In genomic region chr12:93751864-93752610, GRCh38 we compare ENCODE assay signal across 15 cellular contexts.
DNase-seq lines count a peak whose midpoint lies in the region; ATAC-seq and TF ChIP-seq lines count a peak whose summit lies in the region.
"Had no signal": no experiment of that assay in that cellular context is flagged by ENCODE, and none has a peak within 500 bp of the region (broad histone marks: within the 10 kb centered on the region; RNA-seq: fewer than 3 reads in every experiment).

No MANE protein-coding gene starts in this region.

- BruUV-seq in PC-3 (replicated peaks; lab: Mats Ljungman, UMichigan) = no TSS peak

- POLR2A ChIA-PET in PC-3 (lab: Charles Lee; ENCODE audit: unreplicated experiment) (no interaction called here), HEK293T (lab: Yijun Ruan, JAX) (no interaction called here)

- H3K4me3 ChIP-seq in adipocyte (ENCODE audit: low read length) (no peak overlapping the region), skeletal muscle cell (ENCODE audit: low read depth, low read length) (no peak overlapping the region), spleen (no peak overlapping the region), PC-3 (ENCODE audit: low read length) (no peak overlapping the region)
- H3K4me3 ChIP-seq: sigmoid colon had no signal

- peak; percentile 37 for DNase-seq in GM04503 (ENCODE audit: low read depth)
- peak; percentile 65 for DNase-seq in adipocyte (ENCODE audit: low read depth)
- peak; percentile 61 for DNase-seq in fibroblast of gingiva (ENCODE audit: low read depth)
- DNase-seq in skeletal muscle cell (ENCODE audit: low read depth) = peak; percentile 30
- DNase-seq in COR-L47 (lab: John Stamatoyannopoulos, UW) = no peak
- DNase-seq in spleen = no peak
- DNase-seq in PC-3 = no peak
- no peak for DNase-seq in HEK293T (ENCODE audit: extremely low spot score)
- DNase-seq: activated CD4-positive, alpha-beta T cell treated with anti-CD3 and anti-CD28 coated beads, Interleukin-2, amount 50 U/mL, for 48 hours; activated T-cell treated with anti-CD3 and anti-CD28 coated beads, Interleukin-2, amount 50 U/mL, for 72 hours; C1 segment of cervical spinal cord; NCI-H2227 treated with DMSO at 0.1 percent for 48 hours; nucleus accumbens; sigmoid colon; stimulated activated CD4-positive, alpha-beta T cell treated with anti-CD3 and anti-CD28 coated beads, Interleukin-4, amount 100 ng/mL, for 4 hours had no signal

- H3K4me2 ChIP-seq in PC-3 (ENCODE audit: low read length) = no peak overlapping the region

- no peak overlapping the region for H3K27ac ChIP-seq in spleen
- no peak overlapping the region for H3K27ac ChIP-seq in PC-3 (ENCODE audit: low read length)

- no peaks in the 10 kb centered on the region for H3F3A ChIP-seq in PC-3 (ENCODE audit: low read length, unreplicated experiment)

- no peak for TF ChIP-seq POLR2A in spleen (IDR thresholded peaks at IDR 0.05)

- no peaks in the 10 kb centered on the region for H3K9me3 ChIP-seq in adipocyte (ENCODE audit: control insufficient read depth, low read length)
- H3K9me3 ChIP-seq in spleen = peaks cover 0 to 34% (median 14%) of the 10 kb centered on the region in 8 donors
- no peaks in the 10 kb centered on the region for H3K9me3 ChIP-seq in PC-3 (ENCODE audit: low read length)

- WGBS in spleen, 5 donors = 94 to 99% (median 98%) methylated on average over 6 of the region's 6 CpGs

- no peaks in the 10 kb centered on the region for H4K20me1 ChIP-seq in PC-3 (ENCODE audit: low read length)

- H3K4me1 ChIP-seq in adipocyte (ENCODE audit: control insufficient read depth, insufficient read depth, low read length) (peaks cover 8% of the 10 kb centered on the region), spleen (peaks cover 0 to 16% (median 3%) of the 10 kb centered on the region in 6 donors), PC-3 (ENCODE audit: insufficient read depth, low read length) (no peaks in the 10 kb centered on the region)

- TF ChIP-seq CTCF in spleen (IDR thresholded peaks at IDR 0.05 in 8 of 11, conservative IDR thresholded peaks at IDR 0.05 in 3 of 11) = no peak
- TF ChIP-seq CTCF in PC-3 (conservative IDR thresholded peaks at IDR 0.05; ENCODE audit: low read depth, low read length) = no peak

- no peaks in the 10 kb centered on the region for H3K9me2 ChIP-seq in PC-3 (replicated peaks; ENCODE audit: low read length)

- no peak overlapping the region for H2AFZ ChIP-seq in PC-3 (ENCODE audit: low read length)

- H3K9ac ChIP-seq in adipocyte (ENCODE audit: low read length) = no peak overlapping the region
- no peak overlapping the region for H3K9ac ChIP-seq in PC-3 (ENCODE audit: low read length)

- H3K79me2 ChIP-seq in PC-3 (ENCODE audit: low read length) = no peaks in the 10 kb centered on the region

- H3K27me3 ChIP-seq in adipocyte (replicated peaks; ENCODE audit: control insufficient read depth, insufficient read depth, low read length) (no peaks in the 10 kb centered on the region), spleen (replicated peaks in 1 of 7) (no peaks in the 10 kb centered on the region), PC-3 (ENCODE audit: low read length) (no peaks in the 10 kb centered on the region)
- H3K27me3 ChIP-seq: sigmoid colon had no signal

- H3K36me3 ChIP-seq in adipocyte (ENCODE audit: control insufficient read depth, insufficient read depth, low read length, severe bottlenecking) = no peaks in the 10 kb centered on the region
- H3K36me3 ChIP-seq in spleen = no peaks in the 10 kb centered on the region
- H3K36me3 ChIP-seq in PC-3 (ENCODE audit: low read depth, low read length) = peaks cover 4% of the 10 kb centered on the region; the same call in 1 of the 2 replicates
- H3K36me3 ChIP-seq: sigmoid colon had no signal

- no peak for ATAC-seq in PC-3
- ATAC-seq: activated T-cell treated with anti-CD3 and anti-CD28 coated beads, Interleukin-2, amount 50 U/mL, for 72 hours had no signal

- intact Hi-C loops in spleen (cut with DNase I; ENCODE audit: low total_unique reads) = no loop called here
- intact Hi-C loops in PC-3 (cut with micrococcal nuclease) = no loop called here

- CTCF ChIA-PET in PC-3 (lab: Charles Lee) (no interaction called here), HEK293T (lab: Yijun Ruan, JAX) (no interaction called here)

TF ChIP-seq in HEK293T, 16 proteins besides CTCF, POLR2A, EP300 and RAD21:
- no peak for TF ChIP-seq BHLHE40 (IDR thresholded peaks at IDR 0.05; ENCODE audit: borderline replicate concordance)
- TF ChIP-seq FOXK2 (IDR thresholded peaks at IDR 0.05) = no peak
- no peak for TF ChIP-seq FOXA1 (IDR thresholded peaks at IDR 0.05)
- TF ChIP-seq SP1 (IDR thresholded peaks at IDR 0.05) = no peak
- TF ChIP-seq LEF1 (IDR thresholded peaks at IDR 0.05; ENCODE audit: borderline replicate concordance) = no peak
- TF ChIP-seq FOXM1 (IDR thresholded peaks at IDR 0.05; ENCODE audit: borderline replicate concordance) = no peak
- no peak for TF ChIP-seq L3MBTL2 (conservative IDR thresholded peaks at IDR 0.05)

Comparison
In these comparisons a context has a peak if more than half of its experiments do, and no peak if none do; other contexts are left out.
1. DNase-seq: peak in GM04503 (single experiment), adipocyte (single experiment), fibroblast of gingiva (single experiment) and skeletal muscle cell (single experiment); none in COR-L47 (single experiment), spleen (single experiment), PC-3 (single experiment) and HEK293T (single experiment).